In genomic region chr2:179579744-179580143, GRCh38 we compare ENCODE assay signal across 1 cellular context.
TF ChIP-seq lines count a peak whose summit lies in the region.

No MANE protein-coding gene starts in this region.

TF ChIP-seq in SK-N-SH, 30 proteins besides CTCF, POLR2A, EP300 and RAD21 (continued from another document):
- TF ChIP-seq TCF12 (IDR thresholded peaks at IDR 0.05), result no peak
